31 cellular contexts compared by ENCODE assay signal in the genomic region with DNA sequence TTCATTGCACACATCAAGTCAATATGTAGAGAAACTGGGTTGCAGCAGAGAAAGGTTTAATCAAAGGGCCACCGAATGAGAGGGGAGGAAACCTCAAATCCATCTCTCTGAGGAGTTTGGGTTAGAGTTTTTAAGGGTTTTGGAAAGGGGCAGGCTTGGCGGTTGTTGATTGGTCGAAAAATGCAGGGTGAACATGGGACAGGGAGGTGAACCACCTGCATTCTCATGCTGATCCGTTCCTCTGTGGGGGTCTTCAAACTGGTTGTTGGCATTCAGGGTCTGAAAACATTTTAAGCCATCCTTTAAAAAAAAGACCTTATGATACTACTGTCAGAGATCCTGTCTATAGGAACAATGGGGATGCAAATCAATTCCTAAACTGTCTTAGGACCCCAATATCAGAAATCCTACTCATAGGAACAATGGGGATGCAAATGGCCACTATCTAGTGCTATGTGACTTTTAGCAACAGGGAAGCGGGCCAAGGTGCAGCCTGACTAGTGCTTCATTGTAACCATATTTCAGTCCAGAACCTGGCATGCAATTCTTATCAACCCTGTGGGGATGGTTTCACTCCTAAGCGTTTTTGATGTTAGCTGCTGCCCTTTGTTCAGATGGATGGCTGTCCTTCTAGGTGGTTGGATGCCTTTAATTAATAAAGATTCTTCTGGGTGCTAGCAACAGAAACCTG.
DNase-seq lines count a peak whose midpoint lies in the region; ATAC-seq, FAIRE-seq and TF ChIP-seq lines count a peak whose summit lies in the region.
"Had no signal": no experiment of that assay in that cellular context is flagged by ENCODE, and none has a peak within 500 bp of the region (broad histone marks: within the 10 kb centered on the region; RNA-seq: fewer than 3 reads in every experiment).

No MANE protein-coding gene starts in this region.

- H3K4me2 ChIP-seq in H1 (ENCODE audit: insufficient read depth in 1 of 2, low read depth in 2 of 2, low read length in 2 of 2): peak overlapping the region; percentile 47 to 63

- H3K4me1 ChIP-seq in H1 (replicated peaks in 1 of 4; ENCODE audit: control insufficient read depth in 3 of 4, insufficient read depth in 4 of 4, low read length in 3 of 4) (peaks cover 3 to 25% (median 18%) of the 10 kb centered on the region in 4 experiments; a peak in 5 of 7 replicates), upper lobe of left lung (peaks cover 35 to 42% (median 38%) of the 10 kb centered on the region in 4 donors)
- H3K4me1 ChIP-seq: uterus had no signal

- DNase-seq in Right ventricle myocardium superior (peak; percentile 66), Right ventricle myocardium inferior (ENCODE audit: missing footprints) (no peak), H1 (ENCODE audit: low read depth in 1 of 2, low spot score in 2 of 2) (no peak), iPS-NIHi11 (ENCODE audit: low spot score) (peak; percentile 49), upper lobe of left lung (no peak), NCI-H2081 (lab: John Stamatoyannopoulos, UW) (no peak)
- no peak for DNase-seq in CD4-positive, alpha-beta T cell
- DNase-seq: 8988T; activated CD4-positive, alpha-beta T cell treated with anti-CD3 and anti-CD28 coated beads for 1 hour; activated CD8-positive, alpha-beta T cell treated with anti-CD3 and anti-CD28 coated beads for 36 hours; activated effector memory CD4-positive, alpha-beta T cell treated with anti-CD3 and anti-CD28 coated beads, Interleukin-2, amount 50 U/mL, for 16 hours; activated naive CD8-positive, alpha-beta T cell treated with anti-CD3 and anti-CD28 coated beads, Interleukin-2, amount 10 ng/mL, durations not matched to agents 7 days and 5 days; activated T-cell treated with anti-CD3 and anti-CD28 coated beads for 4 hours; dermis blood vessel endothelial cell; GOT3; kidney glomerular epithelial cell; NCI-H1417; NCI-H2029 treated with DMSO at 0.1 percent for 48 hours; NCI-H226; NCI-H69; sigmoid colon; stimulated activated CD4-positive, alpha-beta T cell treated with anti-CD3 and anti-CD28 coated beads, Interleukin-15, amount 100 ng/mL, for 24 hours; stimulated activated naive CD8-positive, alpha-beta T cell treated with anti-CD3 and anti-CD28 coated beads, Interleukin-15, Interleukin-2, amounts not matched to agents 100 U/mL and 50 U/mL, for 24 hours; T-helper 1 cell; uterus had no signal

- no peak overlapping the region for H3K56ac ChIP-seq in H1 (replicated peaks; ENCODE audit: insufficient read length, low read depth, low read length)

- no peak overlapping the region for H3K18ac ChIP-seq in H1 (ENCODE audit: extremely low read depth, low read length)

- no peak overlapping the region for H2BK12ac ChIP-seq in H1 (ENCODE audit: low read depth, low read length)

- H3K4me1 Mint-ChIP-seq in CD4-positive, alpha-beta T cell (ENCODE audit: low read depth): peaks cover 91% of the 10 kb centered on the region

- no peak overlapping the region for H4K8ac ChIP-seq in H1 (ENCODE audit: extremely low read depth, insufficient read depth, low read length)

- no peak overlapping the region for H2AFZ ChIP-seq in H1 (ENCODE audit: low read length)

- H3K4me3 Mint-ChIP-seq in CD4-positive, alpha-beta T cell: no peak overlapping the region
- H3K4me3 Mint-ChIP-seq: activated CD8-positive, alpha-beta T cell treated with anti-CD3 and anti-CD28 coated beads for 36 hours; activated naive CD8-positive, alpha-beta T cell treated with anti-CD3 and anti-CD28 coated beads, Interleukin-2, amount 10 ng/mL, durations not matched to agents 7 days and 5 days; neural crest cell had no signal

- no peak overlapping the region for H2BK5ac ChIP-seq in H1 (ENCODE audit: low read depth, low read length)

- H4K20me1 ChIP-seq in H1 (replicated peaks in 1 of 2; ENCODE audit: control insufficient read depth in 1 of 2, insufficient read depth in 2 of 2, low read length in 2 of 2): peaks cover 0 to 1% of the 10 kb centered on the region in 2 experiments

- H3K23me2 ChIP-seq in H1 (ENCODE audit: low read depth, low read length): no peaks in the 10 kb centered on the region

- H3K36me3 ChIP-seq in H1 (ENCODE audit: control insufficient read depth in 2 of 4, insufficient read depth in 4 of 4, low read length in 3 of 4) (peaks cover 0 to 12% (median 0%) of the 10 kb centered on the region in 4 experiments; a peak in 2 of 8 replicates), upper lobe of left lung (no peaks in the 10 kb centered on the region)
- H3K36me3 ChIP-seq: sigmoid colon, thoracic aorta, uterus had no signal

- peaks cover 9% of the 10 kb centered on the region for H3K79me1 ChIP-seq in H1 (ENCODE audit: low read depth, low read length)

- no peak overlapping the region for H4K5ac ChIP-seq in H1 (ENCODE audit: insufficient read length, low read depth, low read length)

- no peak overlapping the region for H3K4ac ChIP-seq in H1 (replicated peaks; ENCODE audit: insufficient read length, low read depth, low read length)

- H3K4me3 ChIP-seq in H1 (ENCODE audit: extremely low read depth in 1 of 4, insufficient read depth in 2 of 4, low read depth in 3 of 4, low read length in 4 of 4) (peak overlapping the region in 2 of 4 experiments; percentile 12 to 35; a peak in 4 of 8 replicates), upper lobe of left lung (no peak overlapping the region)
- H3K4me3 ChIP-seq: sigmoid colon, thoracic aorta, uterus had no signal

- H3K27me3 ChIP-seq in H1 (replicated peaks in 1 of 4; ENCODE audit: control insufficient read depth in 3 of 4, extremely low read depth in 1 of 4, insufficient read depth in 3 of 4, low read length in 3 of 4): no peaks in the 10 kb centered on the region
- no peaks in the 10 kb centered on the region for H3K27me3 ChIP-seq in upper lobe of left lung
- no peaks in the 10 kb centered on the region for H3K27me3 ChIP-seq in CD4-positive, alpha-beta T cell (ENCODE audit: control insufficient read depth, insufficient read depth, low read length)
- H3K27me3 ChIP-seq: sigmoid colon, uterus had no signal

- no peak overlapping the region for H2BK15ac ChIP-seq in H1 (ENCODE audit: low read length)

- no peak overlapping the region for H4K91ac ChIP-seq in H1 (replicated peaks; ENCODE audit: insufficient read length, low read length)

- no peaks in the 10 kb centered on the region for H3K27me3 Mint-ChIP-seq in CD4-positive, alpha-beta T cell
- H3K27me3 Mint-ChIP-seq: activated CD8-positive, alpha-beta T cell treated with anti-CD3 and anti-CD28 coated beads for 36 hours; activated naive CD8-positive, alpha-beta T cell treated with anti-CD3 and anti-CD28 coated beads, Interleukin-2, amount 10 ng/mL, durations not matched to agents 7 days and 5 days had no signal

- no peak for FAIRE-seq in H1 (lab: Jason Lieb, UNC)
- FAIRE-seq: astrocyte, TTC549 had no signal

- CTCF ChIA-PET in H1 (lab: Charles Lee; ENCODE audit: partially characterized antibody): interaction anchor here (0.7 to 2.8 kb wide), 6 partner anchors 11 to 97 kb away, joined by 3 to 11 read pairs (median 3); no protein-coding TSS in a partner anchor
- CTCF ChIA-PET in CD4-positive, alpha-beta T cell (lab: Charles Lee): no interaction called here

- no peak for TF ChIP-seq POLR2A in H1 (IDR thresholded peaks at IDR 0.05; ENCODE audit: control extremely low read depth in 1 of 2, low read depth in 2 of 2, low read length in 2 of 2)
- no peak for TF ChIP-seq POLR2A in upper lobe of left lung (IDR thresholded peaks at IDR 0.05)

- H2BK20ac ChIP-seq in H1 (ENCODE audit: low read length): no peak overlapping the region

- H3K23ac ChIP-seq in H1 (ENCODE audit: insufficient read length): no peak overlapping the region

- H3K27ac Mint-ChIP-seq in CD4-positive, alpha-beta T cell: no peak overlapping the region
- H3K27ac Mint-ChIP-seq: activated CD8-positive, alpha-beta T cell treated with anti-CD3 and anti-CD28 coated beads for 36 hours; activated naive CD8-positive, alpha-beta T cell treated with anti-CD3 and anti-CD28 coated beads, Interleukin-2, amount 10 ng/mL, durations not matched to agents 7 days and 5 days had no signal

- H3K9me3 ChIP-seq in H1 (ENCODE audit: insufficient read depth in 2 of 2, low read depth in 1 of 2, low read length in 1 of 2) (peaks cover 8 to 14% of the 10 kb centered on the region in 2 experiments; a peak in 3 of 4 replicates), upper lobe of left lung (no peaks in the 10 kb centered on the region)
- no peaks in the 10 kb centered on the region for H3K9me3 ChIP-seq in CD4-positive, alpha-beta T cell (ENCODE audit: control insufficient read depth, low read length)
- H3K9me3 ChIP-seq: sigmoid colon, thoracic aorta, uterus had no signal

- H2AK5ac ChIP-seq in H1 (ENCODE audit: low read depth, low read length): no peak overlapping the region

- H2BK120ac ChIP-seq in H1 (replicated peaks; ENCODE audit: low read depth, low read length): no peak overlapping the region

- WGBS in H1 (ENCODE audit: extremely low coverage in 1 of 2, insufficient coverage in 1 of 2, insufficient read length in 1 of 2, insufficient replicate concordance in 2 of 2, low coverage in 1 of 2, low lambda C conversion rate in 2 of 2, missing lambda C conversion rate in 1 of 2), 2 experiments: 31% methylated on average over 6 of the region's 6 CpGs; no CpG with 5 or more reads in 1 of the 2 experiments
- 87 to 93% methylated on average over 6 of the region's 6 CpGs for WGBS in upper lobe of left lung, 2 donors

- H3K14ac ChIP-seq in H1 (ENCODE audit: insufficient read length): no peak overlapping the region

- no peak for TF ChIP-seq CTCF in H1 (IDR thresholded peaks at IDR 0.05; ENCODE audit: control extremely low read depth in 1 of 3, insufficient read depth in 1 of 3, low read depth in 1 of 3, low read length in 3 of 3)
- TF ChIP-seq CTCF in upper lobe of left lung (IDR thresholded peaks at IDR 0.05): no peak
- no peak for TF ChIP-seq CTCF in CD4-positive, alpha-beta T cell (IDR thresholded peaks at IDR 0.05)

- peak; percentile 45 for ATAC-seq in Right ventricle myocardium superior (ENCODE audit: poor library complexity)
- no peak for ATAC-seq in Right ventricle myocardium inferior
- no peak for ATAC-seq in upper lobe of left lung (ENCODE audit: low FRiP score in 2 of 2)
- ATAC-seq in HG02588 (IDR thresholded peaks at IDR 0.05; ENCODE audit: unreplicated experiment): no peak
- ATAC-seq in CD4-positive, alpha-beta T cell (ENCODE audit: poor library complexity): no peak
- ATAC-seq: activated CD8-positive, alpha-beta T cell treated with anti-CD3 and anti-CD28 coated beads for 36 hours; Panc1; stimulated activated naive CD8-positive, alpha-beta T cell treated with anti-CD3 and anti-CD28 coated beads, Interleukin-15, Interleukin-2, amounts not matched to agents 100 U/mL and 50 U/mL, for 24 hours had no signal

- peaks cover 8 to 80% of the 10 kb centered on the region in 2 experiments for H3K79me2 ChIP-seq in H1 (ENCODE audit: control insufficient read depth in 1 of 2, insufficient read depth in 2 of 2, low read length in 2 of 2)

- H3K27ac ChIP-seq in H1 (ENCODE audit: low read depth, low read length) (peak overlapping the region; percentile 44; the same call in 1 of the 2 replicates), upper lobe of left lung (no peak overlapping the region)
- no peak overlapping the region for H3K27ac ChIP-seq in CD4-positive, alpha-beta T cell (ENCODE audit: low read depth, low read length)
- H3K27ac ChIP-seq: sigmoid colon, thoracic aorta, uterus had no signal

- POLR2A ChIA-PET in H1 (lab: Charles Lee; ENCODE audit: partially characterized antibody): interaction anchor here (0.9 to 1.5 kb wide), 2 partner anchors 10 to 11 kb away, joined by 4 to 5 read pairs; no protein-coding TSS in a partner anchor
- POLR2A ChIA-PET in CD4-positive, alpha-beta T cell (lab: Charles Lee): interaction anchor here (1.2 kb wide), 1 partner anchor 14 kb away, joined by 4 read pairs; no protein-coding TSS in a partner anchor

- peaks cover 24% of the 10 kb centered on the region for H3K36me3 Mint-ChIP-seq in CD4-positive, alpha-beta T cell (ENCODE audit: low read depth)

- TF ChIP-seq EP300 in H1 (IDR thresholded peaks at IDR 0.05; ENCODE audit: borderline replicate concordance in 1 of 2, low read depth in 2 of 2, low read length in 2 of 2): no peak
- TF ChIP-seq EP300 in upper lobe of left lung (IDR thresholded peaks at IDR 0.05): no peak

- intact Hi-C loops in Right ventricle myocardium superior (cut with DNase I) (no loop called here), Right ventricle myocardium inferior (cut with DNase I) (no loop called here)
- intact Hi-C loops in CD4-positive, alpha-beta T cell (cut with DNase I, micrococcal nuclease): no loop called here

- TF ChIP-seq RAD21 in H1 (IDR thresholded peaks at IDR 0.05 in 1 of 2, conservative IDR thresholded peaks at IDR 0.05 in 1 of 2; ENCODE audit: low read depth in 2 of 2, low read length in 2 of 2): no peak

- H3K9me3 Mint-ChIP-seq in CD4-positive, alpha-beta T cell: no peaks in the 10 kb centered on the region
- H3K9me3 Mint-ChIP-seq: activated CD8-positive, alpha-beta T cell treated with anti-CD3 and anti-CD28 coated beads for 36 hours; activated naive CD8-positive, alpha-beta T cell treated with anti-CD3 and anti-CD28 coated beads, Interleukin-2, amount 10 ng/mL, durations not matched to agents 7 days and 5 days; neural crest cell had no signal

- H3K9ac ChIP-seq in H1 (replicated peaks in 1 of 4; ENCODE audit: extremely low read depth in 1 of 4, low read depth in 3 of 4, low read length in 3 of 4): peak overlapping the region in 1 of 4 experiments; percentile 26; a peak in 1 of 7 replicates

Comparison
In these comparisons a context has a peak if more than half of its experiments do, and no peak if none do; other contexts are left out.
1. DNase-seq: peak in Right ventricle myocardium superior (single experiment) and iPS-NIHi11 (single experiment); none in Right ventricle myocardium inferior (single experiment), H1 (0 of 2), upper lobe of left lung (0 of 2), CD4-positive, alpha-beta T cell (0 of 10) and NCI-H2081 (0 of 2).